Comparison of ENCODE assay signal across 20 cellular contexts in genomic region chr5:171579849-171580505, GRCh38.
DNase-seq lines count a peak whose midpoint lies in the region; ATAC-seq and TF ChIP-seq lines count a peak whose summit lies in the region.
"Had no signal": no experiment of that assay in that cellular context is flagged by ENCODE, and none has a peak within 500 bp of the region (broad histone marks: within the 10 kb centered on the region; RNA-seq: fewer than 3 reads in every experiment).

No MANE protein-coding gene starts in this region.

- DNase-seq in Right ventricle myocardium inferior (ENCODE audit: missing footprints) (no peak), right atrium auricular region (ENCODE audit: low spot score) (no peak), hepatocyte (ENCODE audit: low spot score) (no peak), posterior vena cava (ENCODE audit: low spot score) (peak; percentile 83), aorta (no peak), DMS114 treated with DMSO at 0.1 percent for 48 hours (lab: John Stamatoyannopoulos, UW; ENCODE audit: unreplicated experiment) (no peak), left lobe of liver (ENCODE audit: low spot score) (no peak), DMS79 (lab: John Stamatoyannopoulos, UW) (no peak)
- DNase-seq: activated B cell treated with CpG ODN at 0.5 μM for 24 hours; activated CD8-positive, alpha-beta T cell treated with anti-CD3 and anti-CD28 coated beads for 36 hours; activated gamma-delta T cell; AML-193; DMS53; hypothalamus; NCI-H1436; NK-92 treated with Interleukin-12 subunit alpha and Interleukin-12 subunit beta, amount 100 ng/mL, for 24 hours; T-helper 17 cell had no signal

- H3K27me3 ChIP-seq in right atrium auricular region, result no peaks in the 10 kb centered on the region
- peaks cover 4% of the 10 kb centered on the region for H3K27me3 ChIP-seq in hepatocyte
- no peaks in the 10 kb centered on the region for H3K27me3 ChIP-seq in aorta (ENCODE audit: control insufficient read depth in 1 of 2, insufficient read depth in 2 of 2, low read length in 1 of 2)
- H3K27me3 ChIP-seq: tibial nerve had no signal

- intact Hi-C loops in Right ventricle myocardium inferior (cut with DNase I), result loop anchor here (2.0 kb wide), 2 partner anchors 157 kb away; no protein-coding TSS in a partner anchor
- intact Hi-C loops in posterior vena cava (cut with DNase I), result no loop called here
- intact Hi-C loops in aorta (cut with DNase I), result no loop called here

- peaks cover 0 to 34% of the 10 kb centered on the region in 2 donors for H3K4me1 ChIP-seq in right atrium auricular region
- peaks cover 9% of the 10 kb centered on the region for H3K4me1 ChIP-seq in hepatocyte (ENCODE audit: insufficient read depth)
- H3K4me1 ChIP-seq in aorta (ENCODE audit: control insufficient read depth in 1 of 2, insufficient read depth in 2 of 2, low read length in 2 of 2), result no peaks in the 10 kb centered on the region
- H3K4me1 ChIP-seq: foreskin keratinocyte had no signal

- H3K27ac ChIP-seq in right atrium auricular region (peak overlapping the region in 1 of 2 donors; percentile 18), hepatocyte (no peak overlapping the region), aorta (ENCODE audit: low read depth in 1 of 2, low read length in 2 of 2) (no peak overlapping the region)
- H3K27ac ChIP-seq: 22Rv1, foreskin keratinocyte had no signal

- no peaks in the 10 kb centered on the region for H3K79me2 ChIP-seq in hepatocyte

- no peak overlapping the region for H3K4me3 ChIP-seq in right atrium auricular region
- H3K4me3 ChIP-seq in hepatocyte, result no peak overlapping the region
- H3K4me3 ChIP-seq in aorta (ENCODE audit: low read length in 2 of 2), result no peak overlapping the region
- H3K4me3 ChIP-seq: tibial nerve had no signal

- no peaks in the 10 kb centered on the region for H4K20me1 ChIP-seq in hepatocyte (ENCODE audit: insufficient read depth, poor library complexity, severe bottlenecking)

- TF ChIP-seq CTCF in right atrium auricular region (IDR thresholded peaks at IDR 0.05) (no peak), hepatocyte (IDR thresholded peaks at IDR 0.05; ENCODE audit: poor library complexity) (no peak)

- ATAC-seq in Right ventricle myocardium inferior (peak; percentile 67), aorta (ENCODE audit: low FRiP score) (peak; percentile 9), left lobe of liver (no peak)
- ATAC-seq: activated CD8-positive, alpha-beta T cell treated with anti-CD3 and anti-CD28 coated beads for 36 hours; foreskin keratinocyte; T-helper 17 cell had no signal

- H3K36me3 ChIP-seq in right atrium auricular region, result no peaks in the 10 kb centered on the region
- no peaks in the 10 kb centered on the region for H3K36me3 ChIP-seq in hepatocyte (replicated peaks; ENCODE audit: insufficient read depth, low read depth)
- H3K36me3 ChIP-seq in aorta (ENCODE audit: control insufficient read depth in 1 of 2, insufficient read depth in 2 of 2, low read length in 1 of 2), result no peaks in the 10 kb centered on the region
- H3K36me3 ChIP-seq: tibial nerve had no signal

- 40% methylated on average over 12 of the region's 12 CpGs for WGBS in hepatocyte (ENCODE audit: low lambda C conversion rate, missing lambda C conversion rate)
- 83 to 87% methylated on average over 12 of the region's 12 CpGs for WGBS in aorta, 2 donors

- H3K4me2 ChIP-seq in hepatocyte, result peak overlapping the region; percentile 38

- no peak overlapping the region for H2AFZ ChIP-seq in hepatocyte

- H3K9me3 ChIP-seq in right atrium auricular region (no peaks in the 10 kb centered on the region), hepatocyte (ENCODE audit: low read depth) (no peaks in the 10 kb centered on the region), aorta (ENCODE audit: control insufficient read depth, low read length) (no peaks in the 10 kb centered on the region)

- H3K9me2 ChIP-seq in hepatocyte (replicated peaks; ENCODE audit: insufficient read depth), result no peaks in the 10 kb centered on the region
